5 cellular contexts compared by ENCODE assay signal in the genomic region with DNA sequence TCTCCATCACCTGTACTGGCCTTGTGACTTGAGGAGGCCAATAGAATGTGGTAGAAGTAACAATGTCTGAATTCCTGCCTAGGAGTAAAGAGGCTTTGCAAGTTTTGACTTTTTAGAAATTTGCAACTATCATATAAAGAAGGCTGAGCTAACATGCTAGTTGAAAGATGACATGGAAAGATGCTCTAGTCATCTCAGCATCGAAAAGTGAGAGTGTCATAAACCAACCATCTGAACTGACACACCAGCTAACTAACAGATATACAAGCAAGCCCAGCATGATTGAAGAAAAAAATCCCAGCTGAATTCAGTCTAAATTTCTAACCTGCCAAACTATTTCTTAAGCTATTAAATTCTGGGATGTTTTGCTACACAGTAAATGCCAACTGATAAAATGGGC.
"Had no signal": no experiment of that assay in that cellular context is flagged by ENCODE, and none has a peak within 500 bp of the region (broad histone marks: within the 10 kb centered on the region; RNA-seq: fewer than 3 reads in every experiment).

No MANE protein-coding gene starts in this region.

- ATAC-seq: GM23338, K562 had no signal

- H3K27ac Mint-ChIP-seq: GM23338, H9 had no signal

- DNase-seq: H9, HCEC 1CT, IMR-90 had no signal

- H3K9me3 Mint-ChIP-seq: GM23338, H9 had no signal

- H3K4me3 Mint-ChIP-seq: GM23338, H9 had no signal

- H3K4me3 ChIP-seq: GM23338, K562 had no signal
